ENCODE assay signal across 8 cellular contexts in the genomic region with DNA sequence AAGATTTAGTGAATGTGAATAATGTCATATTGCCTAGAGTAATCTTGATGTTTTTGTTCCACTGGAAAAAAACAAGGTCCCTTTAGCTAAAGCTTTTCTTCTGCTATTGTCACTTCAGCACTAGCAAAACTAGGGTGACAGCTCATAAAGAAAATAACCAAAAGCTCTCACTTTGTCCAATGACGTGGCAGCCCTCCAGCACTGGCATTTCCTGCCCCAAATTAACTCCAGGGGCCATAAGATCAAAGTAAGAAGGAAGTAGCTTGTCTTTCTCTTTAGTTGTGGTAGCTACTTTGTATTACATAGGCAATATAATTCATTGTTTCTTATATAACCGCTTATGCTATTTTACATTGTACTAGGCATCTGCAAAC. TPM values are rescaled to one million over a fixed set of nuclear protein-coding genes. Genes with fewer than 3 reads are reported as not detected.
DNase-seq lines count a peak whose midpoint lies in the region; ATAC-seq and TF ChIP-seq lines count a peak whose summit lies in the region.

No MANE protein-coding gene starts in this region.

- DNase-seq in CD8-positive, alpha-beta T cell = peak; percentile 3 to 70 (median 40)
- DNase-seq in WTC11 (ENCODE audit: low spot score) (no peak), middle frontal gyrus (ENCODE audit: extremely low spot score, low spot score) (no peak), NCI-H2107 treated with DMSO at 0.1 percent for 48 hours (lab: John Stamatoyannopoulos, UW; ENCODE audit: unreplicated experiment) (no peak)
- peak; percentile 71 for DNase-seq in central memory CD4-positive, alpha-beta T cell

- no peaks in the 10 kb centered on the region for H3K27me3 ChIP-seq in CD8-positive, alpha-beta T cell (ENCODE audit: insufficient read depth, low read length)
- H3K27me3 ChIP-seq in neuron (ENCODE audit: insufficient read depth, low read length) = no peaks in the 10 kb centered on the region

- POLR2A ChIA-PET in CD8-positive, alpha-beta T cell (lab: Charles Lee) = interaction anchor here (0.6 to 3.3 kb wide), 4 partner anchors 9 to 14 kb away, joined by 3 to 9 read pairs (median 6); no protein-coding TSS in a partner anchor
- POLR2A ChIA-PET in WTC11 (lab: Charles Lee) = no interaction called here

- no peaks in the 10 kb centered on the region for H3K9me3 Mint-ChIP-seq in CD8-positive, alpha-beta T cell
- H3K9me3 Mint-ChIP-seq in WTC11 = no peaks in the 10 kb centered on the region

- H3K4me3 ChIP-seq in CD8-positive, alpha-beta T cell (ENCODE audit: low read depth, low read length) = no peak overlapping the region
- no peak overlapping the region for H3K4me3 ChIP-seq in neuron (ENCODE audit: low read length)

- ATAC-seq in CD8-positive, alpha-beta T cell = peak; percentile 92
- ATAC-seq in GM21390 (IDR thresholded peaks at IDR 0.05; ENCODE audit: unreplicated experiment) (peak; percentile 95), HG03575 (IDR thresholded peaks at IDR 0.05; ENCODE audit: extremely low read depth, insufficient number of reproducible peaks, low FRiP score, unreplicated experiment) (peak; percentile 96), WTC11 (peak; percentile 52)

- H3K36me3 Mint-ChIP-seq in CD8-positive, alpha-beta T cell = no peaks in the 10 kb centered on the region
- no peaks in the 10 kb centered on the region for H3K36me3 Mint-ChIP-seq in WTC11

- peak overlapping the region; percentile 72 for H3K27ac Mint-ChIP-seq in CD8-positive, alpha-beta T cell
- H3K27ac Mint-ChIP-seq in WTC11 = no peak overlapping the region

- no peaks in the 10 kb centered on the region for H3K36me3 ChIP-seq in CD8-positive, alpha-beta T cell (ENCODE audit: insufficient read depth, low read length)
- H3K36me3 ChIP-seq in neuron (ENCODE audit: insufficient read depth, low read length) = no peaks in the 10 kb centered on the region

- peak overlapping the region; percentile 12 for H3K4me3 Mint-ChIP-seq in CD8-positive, alpha-beta T cell
- no peak overlapping the region for H3K4me3 Mint-ChIP-seq in WTC11

- no peak overlapping the region for H3K27ac ChIP-seq in CD8-positive, alpha-beta T cell (ENCODE audit: low read depth, low read length)

- peaks cover 15% of the 10 kb centered on the region for H3K4me1 ChIP-seq in CD8-positive, alpha-beta T cell (ENCODE audit: insufficient read depth, low read length)
- H3K4me1 ChIP-seq in neuron (ENCODE audit: insufficient read depth, low read length) = no peaks in the 10 kb centered on the region

- H2AFZ ChIP-seq in neuron (ENCODE audit: low read depth, low read length) = peak overlapping the region; percentile 32

- H3K27me3 Mint-ChIP-seq in CD8-positive, alpha-beta T cell (ENCODE audit: low read depth) = no peaks in the 10 kb centered on the region
- no peaks in the 10 kb centered on the region for H3K27me3 Mint-ChIP-seq in WTC11 (ENCODE audit: low read depth)

- peaks cover 28% of the 10 kb centered on the region for H3K4me1 Mint-ChIP-seq in CD8-positive, alpha-beta T cell (ENCODE audit: low read depth)
- H3K4me1 Mint-ChIP-seq in WTC11 = peaks cover 11% of the 10 kb centered on the region

- CTCF ChIA-PET in CD8-positive, alpha-beta T cell (lab: Charles Lee) = interaction anchor here (2.1 kb wide), 1 partner anchor 40 kb away, joined by 5 read pairs; no protein-coding TSS in a partner anchor
- CTCF ChIA-PET in WTC11 (lab: Charles Lee) = interaction anchor here (0.6 to 1.1 kb wide), 2 partner anchors 39 to 41 kb away, joined by 3 to 4 read pairs; no protein-coding TSS in a partner anchor

- intact Hi-C loops in CD8-positive, alpha-beta T cell (cut with DNase I, micrococcal nuclease) = no loop called here

- no peak for TF ChIP-seq CTCF in CD8-positive, alpha-beta T cell (IDR thresholded peaks at IDR 0.05)
- TF ChIP-seq CTCF in WTC11 (IDR thresholded peaks at IDR 0.05) = no peak

- H3K9me3 ChIP-seq in CD8-positive, alpha-beta T cell (ENCODE audit: low read length) = no peaks in the 10 kb centered on the region
- H3K9me3 ChIP-seq in neuron (ENCODE audit: low read length) = no peaks in the 10 kb centered on the region

TF ChIP-seq in WTC11, 78 proteins besides CTCF, POLR2A, EP300 and RAD21 (continues in another document):
- TF ChIP-seq PRRX2 (CRISPR knock-in tag; IDR thresholded peaks at IDR 0.05) (no peak), CBFB (CRISPR knock-in tag; IDR thresholded peaks at IDR 0.05; ENCODE audit: low read depth) (no peak), ZNF396 (CRISPR knock-in tag; IDR thresholded peaks at IDR 0.05; ENCODE audit: borderline replicate concordance) (no peak), TCF7 (CRISPR knock-in tag; IDR thresholded peaks at IDR 0.05; ENCODE audit: low read depth) (no peak), ZNF121 (CRISPR knock-in tag; IDR thresholded peaks at IDR 0.05) (no peak), FOXJ3 (CRISPR knock-in tag; IDR thresholded peaks at IDR 0.05; ENCODE audit: borderline replicate concordance) (no peak), ESRRA (CRISPR knock-in tag; IDR thresholded peaks at IDR 0.05; ENCODE audit: borderline replicate concordance) (no peak), E2F5 (CRISPR knock-in tag; IDR thresholded peaks at IDR 0.05) (no peak), RORB (CRISPR knock-in tag; IDR thresholded peaks at IDR 0.05) (no peak), GABPB1 (CRISPR knock-in tag; IDR thresholded peaks at IDR 0.05) (no peak)
- TF ChIP-seq, protein P1, sequence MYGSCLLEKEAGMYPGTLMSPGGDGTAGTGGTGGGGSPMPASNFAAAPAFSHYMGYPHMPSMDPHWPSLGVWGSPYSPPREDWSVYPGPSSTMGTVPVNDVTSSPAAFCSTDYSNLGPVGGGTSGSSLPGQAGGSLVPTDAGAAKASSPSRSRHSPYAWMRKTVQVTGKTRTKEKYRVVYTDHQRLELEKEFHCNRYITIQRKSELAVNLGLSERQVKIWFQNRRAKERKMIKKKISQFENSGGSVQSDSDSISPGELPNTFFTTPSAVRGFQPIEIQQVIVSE (CRISPR knock-in tag; IDR thresholded peaks at IDR 0.05; ENCODE audit: borderline replicate concordance) = no peak
- TF ChIP-seq, protein P2, sequence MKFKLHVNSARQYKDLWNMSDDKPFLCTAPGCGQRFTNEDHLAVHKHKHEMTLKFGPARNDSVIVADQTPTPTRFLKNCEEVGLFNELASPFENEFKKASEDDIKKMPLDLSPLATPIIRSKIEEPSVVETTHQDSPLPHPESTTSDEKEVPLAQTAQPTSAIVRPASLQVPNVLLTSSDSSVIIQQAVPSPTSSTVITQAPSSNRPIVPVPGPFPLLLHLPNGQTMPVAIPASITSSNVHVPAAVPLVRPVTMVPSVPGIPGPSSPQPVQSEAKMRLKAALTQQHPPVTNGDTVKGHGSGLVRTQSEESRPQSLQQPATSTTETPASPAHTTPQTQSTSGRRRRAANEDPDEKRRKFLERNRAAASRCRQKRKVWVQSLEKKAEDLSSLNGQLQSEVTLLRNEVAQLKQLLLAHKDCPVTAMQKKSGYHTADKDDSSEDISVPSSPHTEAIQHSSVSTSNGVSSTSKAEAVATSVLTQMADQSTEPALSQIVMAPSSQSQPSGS (CRISPR knock-in tag; IDR thresholded peaks at IDR 0.05; ENCODE audit: borderline replicate concordance, low read depth) = no peak
- TF ChIP-seq, protein P3, sequence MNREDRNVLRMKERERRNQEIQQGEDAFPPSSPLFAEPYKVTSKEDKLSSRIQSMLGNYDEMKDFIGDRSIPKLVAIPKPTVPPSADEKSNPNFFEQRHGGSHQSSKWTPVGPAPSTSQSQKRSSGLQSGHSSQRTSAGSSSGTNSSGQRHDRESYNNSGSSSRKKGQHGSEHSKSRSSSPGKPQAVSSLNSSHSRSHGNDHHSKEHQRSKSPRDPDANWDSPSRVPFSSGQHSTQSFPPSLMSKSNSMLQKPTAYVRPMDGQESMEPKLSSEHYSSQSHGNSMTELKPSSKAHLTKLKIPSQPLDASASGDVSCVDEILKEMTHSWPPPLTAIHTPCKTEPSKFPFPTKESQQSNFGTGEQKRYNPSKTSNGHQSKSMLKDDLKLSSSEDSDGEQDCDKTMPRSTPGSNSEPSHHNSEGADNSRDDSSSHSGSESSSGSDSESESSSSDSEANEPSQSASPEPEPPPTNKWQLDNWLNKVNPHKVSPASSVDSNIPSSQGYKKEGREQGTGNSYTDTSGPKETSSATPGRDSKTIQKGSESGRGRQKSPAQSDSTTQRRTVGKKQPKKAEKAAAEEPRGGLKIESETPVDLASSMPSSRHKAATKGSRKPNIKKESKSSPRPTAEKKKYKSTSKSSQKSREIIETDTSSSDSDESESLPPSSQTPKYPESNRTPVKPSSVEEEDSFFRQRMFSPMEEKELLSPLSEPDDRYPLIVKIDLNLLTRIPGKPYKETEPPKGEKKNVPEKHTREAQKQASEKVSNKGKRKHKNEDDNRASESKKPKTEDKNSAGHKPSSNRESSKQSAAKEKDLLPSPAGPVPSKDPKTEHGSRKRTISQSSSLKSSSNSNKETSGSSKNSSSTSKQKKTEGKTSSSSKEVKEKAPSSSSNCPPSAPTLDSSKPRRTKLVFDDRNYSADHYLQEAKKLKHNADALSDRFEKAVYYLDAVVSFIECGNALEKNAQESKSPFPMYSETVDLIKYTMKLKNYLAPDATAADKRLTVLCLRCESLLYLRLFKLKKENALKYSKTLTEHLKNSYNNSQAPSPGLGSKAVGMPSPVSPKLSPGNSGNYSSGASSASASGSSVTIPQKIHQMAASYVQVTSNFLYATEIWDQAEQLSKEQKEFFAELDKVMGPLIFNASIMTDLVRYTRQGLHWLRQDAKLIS (CRISPR knock-in tag; IDR thresholded peaks at IDR 0.05; ENCODE audit: borderline replicate concordance) = no peak
- TF ChIP-seq, protein P4, sequence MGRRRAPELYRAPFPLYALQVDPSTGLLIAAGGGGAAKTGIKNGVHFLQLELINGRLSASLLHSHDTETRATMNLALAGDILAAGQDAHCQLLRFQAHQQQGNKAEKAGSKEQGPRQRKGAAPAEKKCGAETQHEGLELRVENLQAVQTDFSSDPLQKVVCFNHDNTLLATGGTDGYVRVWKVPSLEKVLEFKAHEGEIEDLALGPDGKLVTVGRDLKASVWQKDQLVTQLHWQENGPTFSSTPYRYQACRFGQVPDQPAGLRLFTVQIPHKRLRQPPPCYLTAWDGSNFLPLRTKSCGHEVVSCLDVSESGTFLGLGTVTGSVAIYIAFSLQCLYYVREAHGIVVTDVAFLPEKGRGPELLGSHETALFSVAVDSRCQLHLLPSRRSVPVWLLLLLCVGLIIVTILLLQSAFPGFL (CRISPR knock-in tag; IDR thresholded peaks at IDR 0.05; ENCODE audit: borderline replicate concordance) = no peak

RNA-seq across cellular contexts. Expression of gene LRRN3, which starts 47.3 kb away (rescaled TPM):
- 1 to 10 TPM; 8.4 to 9.0 TPM for total RNA-seq in CD8-positive, alpha-beta T cell
- 0.16 to 0.70 TPM (median 0.34 TPM) in 3 replicates for total RNA-seq in WTC11 (2021)

Comparison
In these comparisons a context has a peak if more than half of its experiments do, and no peak if none do; other contexts are left out.
1. DNase-seq: peak in CD8-positive, alpha-beta T cell (7 of 7) and central memory CD4-positive, alpha-beta T cell (single experiment); none in WTC11 (single experiment), middle frontal gyrus (single experiment) and NCI-H2107 treated with DMSO at 0.1 percent for 48 hours (single experiment).
2. Peak in every context shown above with its lines, with median percentiles within 50 percentile points of each other: ATAC-seq.